Comparison of ENCODE assay signal across 1 cellular context in genomic region chr4:123651127-123651526, GRCh38.
TF ChIP-seq lines count a peak whose summit lies in the region.

No MANE protein-coding gene starts in this region.

TF ChIP-seq in SK-N-SH treated with all-trans-retinoic acid at 6 μM for 48 hours, 23 proteins besides CTCF, POLR2A, EP300 and RAD21 (continued from another document):
- TF ChIP-seq, protein P1, sequence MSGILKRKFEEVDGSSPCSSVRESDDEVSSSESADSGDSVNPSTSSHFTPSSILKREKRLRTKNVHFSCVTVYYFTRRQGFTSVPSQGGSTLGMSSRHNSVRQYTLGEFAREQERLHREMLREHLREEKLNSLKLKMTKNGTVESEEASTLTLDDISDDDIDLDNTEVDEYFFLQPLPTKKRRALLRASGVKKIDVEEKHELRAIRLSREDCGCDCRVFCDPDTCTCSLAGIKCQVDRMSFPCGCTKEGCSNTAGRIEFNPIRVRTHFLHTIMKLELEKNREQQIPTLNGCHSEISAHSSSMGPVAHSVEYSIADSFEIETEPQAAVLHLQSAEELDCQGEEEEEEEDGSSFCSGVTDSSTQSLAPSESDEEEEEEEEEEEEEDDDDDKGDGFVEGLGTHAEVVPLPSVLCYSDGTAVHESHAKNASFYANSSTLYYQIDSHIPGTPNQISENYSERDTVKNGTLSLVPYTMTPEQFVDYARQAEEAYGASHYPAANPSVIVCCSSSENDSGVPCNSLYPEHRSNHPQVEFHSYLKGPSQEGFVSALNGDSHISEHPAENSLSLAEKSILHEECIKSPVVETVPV (CRISPR knock-in tag; IDR thresholded peaks at IDR 0.05), result no peak
